Comparison of ENCODE assay signal across 8 cellular contexts in genomic region chr21:38219049-38219628, GRCh38. TPM values are rescaled to one million over a fixed set of nuclear protein-coding genes. Genes with fewer than 3 reads are reported as not detected.
DNase-seq lines count a peak whose midpoint lies in the region; ATAC-seq, FAIRE-seq and TF ChIP-seq lines count a peak whose summit lies in the region.

No MANE protein-coding gene starts in this region.

- H3K4me2 ChIP-seq in hepatocyte = no peak overlapping the region

- ATAC-seq in T-helper 17 cell (peak; percentile 64), HG03159 (IDR thresholded peaks at IDR 0.05; ENCODE audit: unreplicated experiment) (no peak)

- no peaks in the 10 kb centered on the region for H3K4me1 ChIP-seq in hepatocyte (ENCODE audit: insufficient read depth)
- H3K4me1 ChIP-seq in small intestine (ENCODE audit: control insufficient read depth in 2 of 2, insufficient read depth in 1 of 2, low read depth in 1 of 2, low read length in 1 of 2) = no peaks in the 10 kb centered on the region

- H3K27me3 Mint-ChIP-seq in T-helper 17 cell = peaks cover 5% of the 10 kb centered on the region

- POLR2A ChIA-PET in AG04449 (lab: Yijun Ruan, JAX) = no interaction called here

- FAIRE-seq in GM19239 (lab: Jason Lieb, UNC) (peak; percentile 92), small intestine (lab: Jason Lieb, UNC) (no peak)

- 14% methylated on average over 7 of the region's 7 CpGs for WGBS in hepatocyte (ENCODE audit: low lambda C conversion rate, missing lambda C conversion rate)
- WGBS in small intestine, 3 donors = 3 to 5% (median 3%) methylated on average over 7 of the region's 7 CpGs

- no peak overlapping the region for H2AFZ ChIP-seq in hepatocyte

- peak; percentile 90 for TF ChIP-seq CTCF in AG04449 (IDR thresholded peaks at IDR 0.05; ENCODE audit: insufficient read depth, low read length, missing control alignments)
- TF ChIP-seq CTCF in astrocyte of the cerebellum (IDR thresholded peaks at IDR 0.05; ENCODE audit: low read depth, low read length, missing control alignments) = peak; percentile 97
- TF ChIP-seq CTCF in hepatocyte (IDR thresholded peaks at IDR 0.05; ENCODE audit: poor library complexity) = peak; percentile 93

- H3K4me3 Mint-ChIP-seq in T-helper 17 cell = no peak overlapping the region

- no peaks in the 10 kb centered on the region for H3K79me2 ChIP-seq in hepatocyte

- CTCF ChIA-PET in AG04449 (lab: Yijun Ruan, JAX) = interaction anchor here (0.5 to 9.5 kb wide), 37 partner anchors 8 to 546 kb away, joined by 3 to 388 read pairs (median 6); no protein-coding TSS in a partner anchor

- no peaks in the 10 kb centered on the region for H3K36me3 Mint-ChIP-seq in T-helper 17 cell (ENCODE audit: low read depth)

- H3K27ac ChIP-seq in hepatocyte (no peak overlapping the region), small intestine (ENCODE audit: low read depth in 1 of 2, low read length in 1 of 2) (no peak overlapping the region)

- H3K4me3 ChIP-seq in AG04449 (ENCODE audit: low read depth, low read length) = no peak overlapping the region
- H3K4me3 ChIP-seq in astrocyte of the cerebellum (ENCODE audit: low read depth, low read length) = no peak overlapping the region
- no peak overlapping the region for H3K4me3 ChIP-seq in hepatocyte
- no peak overlapping the region for H3K4me3 ChIP-seq in small intestine (ENCODE audit: low read depth in 1 of 2, low read length in 2 of 2)

- H3K36me3 ChIP-seq in hepatocyte (replicated peaks; ENCODE audit: insufficient read depth, low read depth) = no peaks in the 10 kb centered on the region
- no peaks in the 10 kb centered on the region for H3K36me3 ChIP-seq in small intestine (ENCODE audit: control insufficient read depth in 2 of 2, insufficient read depth in 2 of 2, low read length in 2 of 2)

- no peaks in the 10 kb centered on the region for H4K20me1 ChIP-seq in hepatocyte (ENCODE audit: insufficient read depth, poor library complexity, severe bottlenecking)

- no peaks in the 10 kb centered on the region for H3K9me2 ChIP-seq in hepatocyte (replicated peaks; ENCODE audit: insufficient read depth)

- H3K27me3 ChIP-seq in hepatocyte = no peaks in the 10 kb centered on the region
- no peaks in the 10 kb centered on the region for H3K27me3 ChIP-seq in small intestine (ENCODE audit: control insufficient read depth in 2 of 2, insufficient read depth in 2 of 2, low read length in 2 of 2)

- peak; percentile 5 for DNase-seq in AG04449 (ENCODE audit: low read depth, low spot score)
- peak; percentile 26 for DNase-seq in GM19239 (ENCODE audit: insufficient read length, low spot score)
- peak; percentile 24 for DNase-seq in NCI-H146 (lab: John Stamatoyannopoulos, UW)
- peak; percentile 19 to 42 (median 20) for DNase-seq in T-helper 17 cell
- peak; percentile 65 for DNase-seq in astrocyte of the cerebellum (ENCODE audit: low read depth)
- DNase-seq in hepatocyte (ENCODE audit: low spot score) = peak; percentile 82
- peak; percentile 72 for DNase-seq in small intestine

- H3K4me1 Mint-ChIP-seq in T-helper 17 cell = peaks cover 3% of the 10 kb centered on the region

- no peak overlapping the region for H3K27ac Mint-ChIP-seq in T-helper 17 cell

- H3K9me3 ChIP-seq in T-helper 17 cell (ENCODE audit: control insufficient read depth, low read length, poor library complexity, severe bottlenecking) (no peaks in the 10 kb centered on the region), hepatocyte (ENCODE audit: low read depth) (no peaks in the 10 kb centered on the region), small intestine (ENCODE audit: control insufficient read depth, low read depth) (no peaks in the 10 kb centered on the region)

- in situ Hi-C loops in astrocyte of the cerebellum (cut with HindIII; ENCODE audit: low sequenced_read_pairs) = no loop called here

RNA-seq across cellular contexts. Expression of gene KCNJ15, which starts 37.7 kb away (rescaled TPM):
- total RNA-seq in T-helper 17 cell (under 1 TPM in 1 of 2 donors, not detected in 1; 0.12 TPM), hepatocyte (0.40 and 0.43 TPM in 2 replicates)
- polyA plus RNA-seq in hepatocyte (0.27 and 0.88 TPM in 2 replicates), small intestine (1 to 10 TPM in 1 of 3 donors, under 1 TPM in 2; 0.12 to 1.1 (median 0.22) TPM)

Comparison
In these comparisons a context has a peak if more than half of its experiments do, and no peak if none do; other contexts are left out.
1. DNase-seq: peak in every context shown above with its lines; median percentile 82 in hepatocyte; 72 in small intestine; 65 in astrocyte of the cerebellum; 26 in GM19239; 24 in NCI-H146; 20 in T-helper 17 cell; 5 in AG04449.